Comparison of ENCODE assay signal across 9 cellular contexts in genomic region chr3:153731036-153731435, GRCh38.
"Had no signal": no experiment of that assay in that cellular context is flagged by ENCODE, and none has a peak within 500 bp of the region (broad histone marks: within the 10 kb centered on the region; RNA-seq: fewer than 3 reads in every experiment).

No MANE protein-coding gene starts in this region.

- H2AFZ ChIP-seq: GM23338 had no signal

- H3K4me2 ChIP-seq: GM23338 had no signal

- ATAC-seq: GM23338, K562 had no signal

- H3K4me3 ChIP-seq: GM23338, K562 had no signal

- DNase-seq: H9, HCEC 1CT, HFFc6, IMR-90 had no signal

- FAIRE-seq: H1, H54, HTR-8/SVneo, K562 had no signal
